Comparison of ENCODE assay signal across 18 cellular contexts in genomic region chr10:78865518-78865835, GRCh38.
DNase-seq lines count a peak whose midpoint lies in the region; ATAC-seq and TF ChIP-seq lines count a peak whose summit lies in the region.
"Had no signal": no experiment of that assay in that cellular context is flagged by ENCODE, and none has a peak within 500 bp of the region (broad histone marks: within the 10 kb centered on the region; RNA-seq: fewer than 3 reads in every experiment).

No MANE protein-coding gene starts in this region.

- no CpG with 5 or more reads among the region's 4 CpGs for WGBS in mesendoderm (ENCODE audit: extremely low coverage, insufficient coverage, low lambda C conversion rate)

- H2AK5ac ChIP-seq in mesendoderm (ENCODE audit: low read length) = no peak overlapping the region

- H2BK15ac ChIP-seq in mesendoderm (replicated peaks; ENCODE audit: low read depth) = no peak overlapping the region

- H3K79me2 ChIP-seq in mesendoderm (ENCODE audit: control insufficient read depth, insufficient read depth, low read length) = no peaks in the 10 kb centered on the region

- no peak overlapping the region for H3K56ac ChIP-seq in mesendoderm (ENCODE audit: low read length)

- no peak overlapping the region for H3K23ac ChIP-seq in mesendoderm (ENCODE audit: low read length)

- peaks cover 0 to 26% of the 10 kb centered on the region in 2 donors for H3K4me1 ChIP-seq in thoracic aorta (ENCODE audit: control insufficient read depth in 1 of 2, low read depth in 2 of 2)
- no peaks in the 10 kb centered on the region for H3K4me1 ChIP-seq in mesendoderm (ENCODE audit: control insufficient read depth, low read depth, low read length)

- H2BK5ac ChIP-seq in mesendoderm (ENCODE audit: low read length) = no peak overlapping the region

- no peak overlapping the region for H4K5ac ChIP-seq in mesendoderm (ENCODE audit: low read length)

- H3K4me3 ChIP-seq in thoracic aorta (no peak overlapping the region), mesendoderm (ENCODE audit: low read length) (no peak overlapping the region)
- H3K4me3 ChIP-seq: K562, tibial artery had no signal

- H3K27ac ChIP-seq in thoracic aorta = no peak overlapping the region
- H3K27ac ChIP-seq in mesendoderm (ENCODE audit: low read depth, low read length) = no peak overlapping the region
- H3K27ac ChIP-seq: foreskin keratinocyte, tibial artery had no signal

- H3K27me3 ChIP-seq in thoracic aorta (replicated peaks; ENCODE audit: insufficient read depth) = no peaks in the 10 kb centered on the region
- no peaks in the 10 kb centered on the region for H3K27me3 ChIP-seq in mesendoderm (ENCODE audit: insufficient read depth, low read length, poor library complexity)
- H3K27me3 ChIP-seq: foreskin keratinocyte, tibial artery had no signal

- no peak overlapping the region for H3K9ac ChIP-seq in mesendoderm (ENCODE audit: low read length)

- H3K79me1 ChIP-seq in mesendoderm (ENCODE audit: low read length) = no peaks in the 10 kb centered on the region

- H3K18ac ChIP-seq in mesendoderm (ENCODE audit: low read length) = no peak overlapping the region

- H4K8ac ChIP-seq in mesendoderm (ENCODE audit: low read depth, low read length) = no peak overlapping the region

- ATAC-seq in thoracic aorta (ENCODE audit: insufficient number of reproducible peaks, low FRiP score, low read depth) = no peak
- ATAC-seq: foreskin keratinocyte, K562, left colon, T-cell had no signal

- H3K4ac ChIP-seq in mesendoderm (ENCODE audit: low read depth, low read length) = no peak overlapping the region

- H3K36me3 ChIP-seq in thoracic aorta (no peaks in the 10 kb centered on the region), mesendoderm (ENCODE audit: control insufficient read depth, insufficient read depth, low read length) (no peaks in the 10 kb centered on the region)
- H3K36me3 ChIP-seq: tibial artery had no signal

- TF ChIP-seq CTCF in thoracic aorta (IDR thresholded peaks at IDR 0.05) = no peak

- no peak overlapping the region for H2BK120ac ChIP-seq in mesendoderm (ENCODE audit: low read depth, low read length)

- DNase-seq in activated CD8-positive, alpha-beta memory T cell treated with anti-CD3 and anti-CD28 coated beads for 24 hours = peak; percentile 30
- no peak for DNase-seq in activated CD8-positive, alpha-beta memory T cell treated with anti-CD3 and anti-CD28 coated beads, Interleukin-2, amount 50 U/mL, for 4 hours
- DNase-seq in cerebellum (ENCODE audit: low spot score) (peak; percentile 45), medulla oblongata (ENCODE audit: extremely low spot score) (peak; percentile 66), thoracic aorta (ENCODE audit: low spot score) (peak; percentile 15), mesendoderm (no peak), HUDEP-2 (lab: John Stamatoyannopoulos, UW; ENCODE audit: unreplicated experiment in 76 of 76) (no peak), DMS153 treated with DMSO at 0.1 percent for 48 hours (lab: John Stamatoyannopoulos, UW; ENCODE audit: unreplicated experiment) (no peak)
- DNase-seq: 8988T; activated CD4-positive, alpha-beta T cell treated with anti-CD3 and anti-CD28 coated beads, Interleukin-2, amount 10 ng/mL, durations not matched to agents 7 days and 5 days; foreskin keratinocyte; NCI-H2029; NCI-H510A treated with DMSO at 0.1 percent for 48 hours; small intestine; T-cell; tibial artery had no signal

- H3K9me3 ChIP-seq in thoracic aorta = no peaks in the 10 kb centered on the region
- H3K9me3 ChIP-seq: tibial artery had no signal

- no peak overlapping the region for H3K4me2 ChIP-seq in mesendoderm (ENCODE audit: low read length)

Comparison
In these comparisons a context has a peak if more than half of its experiments do, and no peak if none do; other contexts are left out.
1. DNase-seq: peak in activated CD8-positive, alpha-beta memory T cell treated with anti-CD3 and anti-CD28 coated beads for 24 hours (single experiment), cerebellum (single experiment), medulla oblongata (single experiment) and thoracic aorta (single experiment); none in activated CD8-positive, alpha-beta memory T cell treated with anti-CD3 and anti-CD28 coated beads, Interleukin-2, amount 50 U/mL, for 4 hours (single experiment), mesendoderm (single experiment), HUDEP-2 (0 of 76) and DMS153 treated with DMSO at 0.1 percent for 48 hours (single experiment).